Comparison of ENCODE assay signal across 16 cellular contexts in the genomic region with DNA sequence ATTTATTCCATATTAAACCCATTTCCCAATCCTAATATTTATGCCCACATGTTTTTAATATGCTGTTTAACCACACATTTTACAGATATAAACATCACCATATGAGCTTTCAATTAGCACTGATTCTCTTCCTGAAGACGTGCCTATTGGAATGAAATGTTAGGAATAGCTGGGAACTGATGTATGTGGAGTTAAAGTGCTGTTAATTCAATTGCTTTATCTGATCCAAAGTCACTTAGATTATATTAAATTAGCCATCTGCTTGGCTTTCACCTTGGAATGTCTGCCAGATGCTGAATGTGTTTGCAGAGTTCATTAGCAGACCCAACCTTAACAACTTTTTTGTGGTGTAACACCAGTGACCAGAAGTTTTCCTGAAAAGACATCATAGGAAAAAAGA.
"Had no signal": no experiment of that assay in that cellular context is flagged by ENCODE, and none has a peak within 500 bp of the region (broad histone marks: within the 10 kb centered on the region; RNA-seq: fewer than 3 reads in every experiment).

No MANE protein-coding gene starts in this region.

- DNase-seq: dorsolateral prefrontal cortex; effector CD8-positive, alpha-beta T cell; heart left ventricle; hypothalamus; kidney glomerular epithelial cell; mucosa of descending colon; naive thymus-derived CD8-positive, alpha-beta T cell; psoas muscle; retina; right lobe of liver; stimulated activated CD4-positive, alpha-beta T cell treated with anti-CD3 and anti-CD28 coated beads, Interleukin-4, amount 100 ng/mL, for 1 hour; stimulated activated CD8-positive, alpha-beta memory T cell treated with anti-CD3 and anti-CD28 coated beads, Interleukin-4, amount 100 ng/mL, for 48 hours; stimulated activated naive CD8-positive, alpha-beta T cell treated with anti-CD3 and anti-CD28 coated beads, Interleukin-15, Interleukin-2, amounts not matched to agents 100 U/mL and 50 U/mL, for 24 hours; thyroid gland had no signal

- ATAC-seq: esophagus mucosa; heart left ventricle; mucosa of descending colon; naive thymus-derived CD8-positive, alpha-beta T cell; psoas muscle; right lobe of liver; stimulated activated effector memory CD8-positive, alpha-beta T cell treated with anti-CD3 and anti-CD28 coated beads, Interleukin-12 subunit alpha, Interleukin-12 subunit beta, amount 100 ng/mL, for 72 hours; stimulated activated naive CD8-positive, alpha-beta T cell treated with anti-CD3 and anti-CD28 coated beads, Interleukin-15, Interleukin-2, amounts not matched to agents 100 U/mL and 50 U/mL, for 24 hours had no signal
